ENCODE assay signal across 1 cellular context in the genomic region with DNA sequence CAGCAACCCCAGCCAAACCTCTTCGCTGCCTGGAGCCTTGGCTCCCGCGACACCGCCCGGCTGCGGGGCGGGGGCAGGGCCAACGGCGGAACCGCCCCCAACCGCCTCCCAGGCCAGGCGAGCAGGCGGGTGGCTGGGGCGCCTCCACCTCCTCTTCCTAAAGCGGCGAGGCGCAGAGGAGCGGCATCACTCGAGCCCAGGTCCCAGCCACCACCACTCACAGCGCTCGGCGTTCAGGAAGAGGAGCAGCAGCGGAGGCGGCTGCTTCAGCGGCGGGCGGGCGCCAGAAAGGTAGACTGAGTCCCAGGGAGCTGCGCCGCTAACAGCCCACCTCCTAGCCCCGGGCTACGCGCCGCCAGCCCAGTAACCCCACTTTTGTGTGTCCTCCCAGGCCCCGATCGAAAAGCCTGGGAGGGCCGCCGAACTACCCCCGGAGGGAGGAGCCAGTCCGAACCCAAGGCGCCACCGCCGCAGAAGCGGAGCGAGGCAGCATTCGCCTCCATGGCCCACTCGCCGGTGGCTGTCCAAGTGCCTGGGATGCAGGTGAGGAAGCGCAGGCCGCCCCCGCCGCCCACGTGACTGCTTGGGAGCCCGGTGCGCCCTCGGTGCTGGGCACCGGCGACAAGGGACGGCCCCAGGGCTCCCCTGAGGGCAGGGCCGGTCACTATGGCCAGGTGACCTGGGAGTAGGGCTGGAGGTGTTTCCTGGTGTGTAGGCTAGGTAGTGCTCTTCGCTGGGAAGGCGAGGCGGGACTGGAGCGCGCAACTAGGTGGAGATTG.
TF ChIP-seq lines count a peak whose summit lies in the region.

Gene STK26, plus strand, starts transcription at position 186 of the 779 bp plus-strand sequence. Its CDS starts 316 bp downstream, at position 502.

TF ChIP-seq in HepG2, 621 proteins besides CTCF, POLR2A, EP300 and RAD21 (continued from another document and continues in another):
- TF ChIP-seq CBX5 (CRISPR knock-in tag; IDR thresholded peaks at IDR 0.05; ENCODE audit: borderline replicate concordance) (no peak), ZNF619 (CRISPR knock-in tag; IDR thresholded peaks at IDR 0.05) (no peak), SUZ12 (IDR thresholded peaks at IDR 0.05; ENCODE audit: low read depth, low read length) (no peak), ZNF607 (CRISPR knock-in tag; IDR thresholded peaks at IDR 0.05; ENCODE audit: borderline replicate concordance) (no peak), ASH2L (IDR thresholded peaks at IDR 0.05; ENCODE audit: insufficient read length, low read depth, low read length) (peak; percentile 50), ZFP91 (CRISPR knock-in tag; IDR thresholded peaks at IDR 0.05; ENCODE audit: borderline replicate concordance) (peak; percentile 37; the same call in 1 of the 2 replicates), ZNF546 (CRISPR knock-in tag; conservative IDR thresholded peaks at IDR 0.05) (no peak; the same call in 1 of the 2 replicates), SP4 (CRISPR knock-in tag; IDR thresholded peaks at IDR 0.05) (0 out of 2 replicates have a peak, but pooled peaks have one; percentile 47), ZC3H13 (CRISPR knock-in tag; IDR thresholded peaks at IDR 0.05) (0 out of 2 replicates have a peak, but pooled peaks have one; percentile 14), STAT6 (CRISPR knock-in tag; IDR thresholded peaks at IDR 0.05; ENCODE audit: borderline replicate concordance) (no peak), ISX (CRISPR knock-in tag; conservative IDR thresholded peaks at IDR 0.05) (no peak), SALL1 (CRISPR knock-in tag; IDR thresholded peaks at IDR 0.05) (peak; percentile 14; the same call in 1 of the 2 replicates), ZNF7 (CRISPR knock-in tag; IDR thresholded peaks at IDR 0.05) (no peak), ZNF563 (CRISPR knock-in tag; IDR thresholded peaks at IDR 0.05) (0 out of 2 replicates have a peak, but pooled peaks have one; percentile 29), ZNF644 (CRISPR knock-in tag; IDR thresholded peaks at IDR 0.05; ENCODE audit: low read depth) (no peak), ZFAT (CRISPR knock-in tag; conservative IDR thresholded peaks at IDR 0.05) (no peak), CREM (IDR thresholded peaks at IDR 0.05) (no peak), CREM (CRISPR knock-in tag; IDR thresholded peaks at IDR 0.05) (no peak), KLF6 (CRISPR knock-in tag; IDR thresholded peaks at IDR 0.05) (no peak), ELF4 (CRISPR knock-in tag; IDR thresholded peaks at IDR 0.05; ENCODE audit: borderline replicate concordance) (no peak), JUN (CRISPR knock-in tag; IDR thresholded peaks at IDR 0.05) (no peak), MXD1 (CRISPR knock-in tag; IDR thresholded peaks at IDR 0.05) (peak; percentile 47; the same call in 1 of the 2 replicates), ZNF367 (CRISPR knock-in tag; IDR thresholded peaks at IDR 0.05; ENCODE audit: borderline replicate concordance) (no peak), BRD4 (CRISPR knock-in tag; IDR thresholded peaks at IDR 0.05) (0 out of 2 replicates have a peak, but pooled peaks have one; percentile 42), NR2F1 (CRISPR knock-in tag; IDR thresholded peaks at IDR 0.05) (no peak), ZKSCAN8 (CRISPR knock-in tag; IDR thresholded peaks at IDR 0.05; ENCODE audit: borderline replicate concordance) (no peak), ZNF629 (CRISPR knock-in tag; conservative IDR thresholded peaks at IDR 0.05) (no peak), ZNF431 (CRISPR knock-in tag; IDR thresholded peaks at IDR 0.05; ENCODE audit: borderline replicate concordance, low read depth) (no peak), HCFC1 (IDR thresholded peaks at IDR 0.05; ENCODE audit: low read depth, low read length) (no peak), ZSCAN30 (CRISPR knock-in tag; IDR thresholded peaks at IDR 0.05) (no peak), IRF2 (CRISPR knock-in tag; IDR thresholded peaks at IDR 0.05) (no peak), CC2D1A (CRISPR knock-in tag; IDR thresholded peaks at IDR 0.05) (no peak), HOXA3 (CRISPR knock-in tag; IDR thresholded peaks at IDR 0.05) (no peak), IKZF5 (CRISPR knock-in tag; IDR thresholded peaks at IDR 0.05) (no peak), ZNF205 (CRISPR knock-in tag; IDR thresholded peaks at IDR 0.05) (0 out of 2 replicates have a peak, but pooled peaks have one; percentile 36), ERF (CRISPR knock-in tag; IDR thresholded peaks at IDR 0.05) (peak; percentile 20; the same call in 1 of the 2 replicates), ZNF251 (CRISPR knock-in tag; IDR thresholded peaks at IDR 0.05) (no peak), ZMYM2 (CRISPR knock-in tag; IDR thresholded peaks at IDR 0.05) (no peak), ZNF850 (CRISPR knock-in tag; conservative IDR thresholded peaks at IDR 0.05) (no peak), NCOA5 (CRISPR knock-in tag; IDR thresholded peaks at IDR 0.05) (no peak), SIX4 (CRISPR knock-in tag; IDR thresholded peaks at IDR 0.05) (no peak), ZNF263 (CRISPR knock-in tag; IDR thresholded peaks at IDR 0.05) (no peak), EED (CRISPR knock-in tag; IDR thresholded peaks at IDR 0.05) (no peak), SNRNP70 (IDR thresholded peaks at IDR 0.05; ENCODE audit: low read depth, low read length) (no peak), ZNF589 (CRISPR knock-in tag; conservative IDR thresholded peaks at IDR 0.05) (0 out of 2 replicates have a peak, but pooled peaks have one; percentile 42), ZNF564 (CRISPR knock-in tag; IDR thresholded peaks at IDR 0.05) (no peak), AGO2 (optimal IDR thresholded peaks at IDR 0.05; ENCODE audit: low read depth, low read length) (peak; percentile 77), ZNF20 (CRISPR knock-in tag; IDR thresholded peaks at IDR 0.05) (no peak), GLI4 (CRISPR knock-in tag; IDR thresholded peaks at IDR 0.05; ENCODE audit: borderline replicate concordance) (no peak), CBX1 (IDR thresholded peaks at IDR 0.05; ENCODE audit: low read depth) (no peak), HNRNPK (IDR thresholded peaks at IDR 0.05; ENCODE audit: low read depth, low read length, poor library complexity, severe bottlenecking) (no peak), ZNF737 (CRISPR knock-in tag; IDR thresholded peaks at IDR 0.05; ENCODE audit: borderline replicate concordance) (no peak), ZHX2 (IDR thresholded peaks at IDR 0.05; ENCODE audit: low read depth) (no peak), ZHX2 (CRISPR knock-in tag; IDR thresholded peaks at IDR 0.05; ENCODE audit: borderline replicate concordance) (no peak)
- TF ChIP-seq, protein P1, sequence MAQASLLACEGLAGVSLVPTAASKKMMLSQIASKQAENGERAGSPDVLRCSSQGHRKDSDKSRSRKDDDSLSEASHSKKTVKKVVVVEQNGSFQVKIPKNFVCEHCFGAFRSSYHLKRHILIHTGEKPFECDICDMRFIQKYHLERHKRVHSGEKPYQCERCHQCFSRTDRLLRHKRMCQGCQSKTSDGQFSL (CRISPR knock-in tag; IDR thresholded peaks at IDR 0.05): peak; percentile 40; the same call in 1 of the 2 replicates
- TF ChIP-seq, protein P2, sequence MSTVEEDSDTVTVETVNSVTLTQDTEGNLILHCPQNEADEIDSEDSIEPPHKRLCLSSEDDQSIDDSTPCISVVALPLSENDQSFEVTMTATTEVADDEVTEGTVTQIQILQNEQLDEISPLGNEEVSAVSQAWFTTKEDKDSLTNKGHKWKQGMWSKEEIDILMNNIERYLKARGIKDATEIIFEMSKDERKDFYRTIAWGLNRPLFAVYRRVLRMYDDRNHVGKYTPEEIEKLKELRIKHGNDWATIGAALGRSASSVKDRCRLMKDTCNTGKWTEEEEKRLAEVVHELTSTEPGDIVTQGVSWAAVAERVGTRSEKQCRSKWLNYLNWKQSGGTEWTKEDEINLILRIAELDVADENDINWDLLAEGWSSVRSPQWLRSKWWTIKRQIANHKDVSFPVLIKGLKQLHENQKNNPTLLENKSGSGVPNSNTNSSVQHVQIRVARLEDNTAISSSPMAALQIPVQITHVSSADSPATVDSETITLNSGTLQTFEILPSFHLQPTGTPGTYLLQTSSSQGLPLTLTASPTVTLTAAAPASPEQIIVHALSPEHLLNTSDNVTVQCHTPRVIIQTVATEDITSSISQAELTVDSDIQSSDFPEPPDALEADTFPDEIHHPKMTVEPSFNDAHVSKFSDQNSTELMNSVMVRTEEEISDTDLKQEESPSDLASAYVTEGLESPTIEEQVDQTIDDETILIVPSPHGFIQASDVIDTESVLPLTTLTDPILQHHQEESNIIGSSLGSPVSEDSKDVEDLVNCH (CRISPR knock-in tag; IDR thresholded peaks at IDR 0.05): no peak
